8 cellular contexts compared by ENCODE assay signal in the genomic region with DNA sequence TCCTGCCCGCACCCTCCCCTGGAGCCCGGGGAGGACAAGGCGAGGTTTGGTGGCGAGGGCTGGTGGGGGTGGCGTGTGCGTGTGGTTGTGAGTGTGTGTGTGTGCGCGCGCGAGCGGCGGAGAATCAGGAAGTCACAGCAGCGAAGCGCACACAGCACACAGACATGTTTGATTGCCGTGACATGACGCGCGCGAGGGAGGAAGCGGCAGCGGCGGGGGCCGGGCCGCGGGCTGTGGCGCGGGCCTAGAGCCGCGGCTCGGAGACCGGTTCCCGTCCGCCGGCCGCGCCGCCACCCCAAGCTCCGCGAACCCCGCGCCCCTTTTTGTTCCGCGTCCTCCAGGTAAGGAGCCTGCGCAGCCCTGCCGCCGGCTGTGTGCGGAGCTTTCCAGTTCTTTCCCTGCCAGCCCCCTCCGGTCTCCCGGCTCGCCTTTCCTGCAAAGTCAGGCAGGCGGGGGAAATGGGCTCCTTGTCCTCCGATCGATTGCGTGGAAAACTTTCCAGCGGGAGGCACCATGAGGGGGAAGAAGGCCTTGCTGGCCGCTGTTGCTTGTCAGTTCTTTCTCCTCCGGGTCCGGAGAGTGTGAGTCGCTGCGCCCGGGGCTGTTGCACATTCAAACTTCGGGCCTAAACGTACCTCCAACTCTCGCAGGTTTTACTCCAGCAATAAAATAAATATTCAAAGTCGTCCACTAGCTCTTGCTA. TPM values are rescaled to one million over a fixed set of nuclear protein-coding genes. Genes with fewer than 3 reads are reported as not detected.
A peak's percentile ranks its signal among the peaks of the same experiment; 100 is the strongest.
DNase-seq lines count a peak whose midpoint lies in the region; ATAC-seq, FAIRE-seq and TF ChIP-seq lines count a peak whose summit lies in the region.

No MANE protein-coding gene starts in this region.

- peaks cover 0 to 27% (median 0%) of the 10 kb centered on the region in 3 donors for H3K36me3 Mint-ChIP-seq in CD8-positive, alpha-beta memory T cell
- peaks cover 4% of the 10 kb centered on the region for H3K36me3 Mint-ChIP-seq in activated naive CD8-positive, alpha-beta T cell treated with anti-CD3 and anti-CD28 coated beads, Interleukin-2, amount 10 ng/mL, durations not matched to agents 7 days and 5 days

- 0 to 1% (median 1%) methylated on average over 56 to 65 of the region's 65 CpGs for WGBS in ovary, 3 donors
- under 1% methylated on average over 65 of the region's 65 CpGs for WGBS in thymus

- no peaks in the 10 kb centered on the region for H3K36me3 ChIP-seq in CD8-positive, alpha-beta memory T cell (ENCODE audit: insufficient read depth, low read length)
- H3K36me3 ChIP-seq in ovary (no peaks in the 10 kb centered on the region), thymus (ENCODE audit: control insufficient read depth, insufficient read depth) (no peaks in the 10 kb centered on the region)

- peak overlapping the region; percentile 92 for H3K4me3 ChIP-seq in CD8-positive, alpha-beta memory T cell (ENCODE audit: low read length)
- H3K4me3 ChIP-seq in ovary (peak overlapping the region; percentile 69), thymus (ENCODE audit: low read length) (peak overlapping the region; percentile 68)

- CTCF ChIA-PET in CD8-positive, alpha-beta memory T cell (lab: Charles Lee): interaction anchor here (0.9 to 1.5 kb wide), 3 partner anchors 12 to 37 kb away, joined by 3 to 11 read pairs (median 4); no protein-coding TSS in a partner anchor

- peak overlapping the region; percentile 91 for H3K27ac ChIP-seq in CD8-positive, alpha-beta memory T cell (ENCODE audit: low read depth, low read length)
- H3K27ac ChIP-seq in ovary: peak overlapping the region; percentile 85 to 98
- H3K27ac ChIP-seq in thymus (ENCODE audit: low read depth): peak overlapping the region; percentile 97

- H3K9me3 Mint-ChIP-seq in CD8-positive, alpha-beta memory T cell: peaks cover 0 to 3% (median 2%) of the 10 kb centered on the region in 5 donors
- no peaks in the 10 kb centered on the region for H3K9me3 Mint-ChIP-seq in activated naive CD8-positive, alpha-beta T cell treated with anti-CD3 and anti-CD28 coated beads, Interleukin-2, amount 10 ng/mL, durations not matched to agents 7 days and 5 days

- FAIRE-seq in HTR-8/SVneo (lab: Jason Lieb, UNC): peak; percentile 13

- no peak for TF ChIP-seq EP300 in ovary (IDR thresholded peaks at IDR 0.05)

- H3K27me3 Mint-ChIP-seq in CD8-positive, alpha-beta memory T cell: peaks cover 0 to 4% of the 10 kb centered on the region in 2 donors
- no peaks in the 10 kb centered on the region for H3K27me3 Mint-ChIP-seq in activated naive CD8-positive, alpha-beta T cell treated with anti-CD3 and anti-CD28 coated beads, Interleukin-2, amount 10 ng/mL, durations not matched to agents 7 days and 5 days

- H3K4me1 ChIP-seq in CD8-positive, alpha-beta memory T cell (ENCODE audit: insufficient read depth, low read length): peaks cover 44% of the 10 kb centered on the region
- H3K4me1 ChIP-seq in ovary (ENCODE audit: insufficient read depth): peaks cover 6% of the 10 kb centered on the region
- peaks cover 14% of the 10 kb centered on the region for H3K4me1 ChIP-seq in thymus (ENCODE audit: control insufficient read depth, insufficient read depth, low read length)

- peak overlapping the region; percentile 96 to 100 (median 99) for H3K4me3 Mint-ChIP-seq in CD8-positive, alpha-beta memory T cell
- peak overlapping the region; percentile 95 for H3K4me3 Mint-ChIP-seq in activated naive CD8-positive, alpha-beta T cell treated with anti-CD3 and anti-CD28 coated beads, Interleukin-2, amount 10 ng/mL, durations not matched to agents 7 days and 5 days

- no peak for TF ChIP-seq CTCF in ovary (IDR thresholded peaks at IDR 0.05)

- peak; percentile 63 for TF ChIP-seq POLR2A in ovary (IDR thresholded peaks at IDR 0.05)

- intact Hi-C loops in Right ventricle myocardium inferior (cut with DNase I) (loop anchor here (5.0 to 10.0 kb wide), 4 partner anchors 35 to 827 kb away; a partner anchor contains a TSS), ovary (cut with DNase I) (loop anchor here in 2 of 4 donors (5.0 to 10.0 kb wide), 3 partner anchors 107 to 820 kb away; no protein-coding TSS in a partner anchor)

- peak; percentile 75 to 92 (median 87) for DNase-seq in CD8-positive, alpha-beta memory T cell
- DNase-seq in HTR-8/SVneo (ENCODE audit: insufficient read length, low spot score): peak; percentile 26
- peak; percentile 83 for DNase-seq in activated naive CD8-positive, alpha-beta T cell treated with anti-CD3 and anti-CD28 coated beads, Interleukin-2, amount 10 ng/mL, durations not matched to agents 7 days and 5 days
- DNase-seq in Right ventricle myocardium inferior (ENCODE audit: missing footprints): peak; percentile 94
- DNase-seq in ovary: peak; percentile 69 to 80 (median 77)

- peak; percentile 24 for ATAC-seq in GM19463 (IDR thresholded peaks at IDR 0.05; ENCODE audit: unreplicated experiment)
- peak; percentile 7 for ATAC-seq in SK-N-SH treated with all-trans-retinoic acid at 6 μM for 48 hours
- ATAC-seq in activated naive CD8-positive, alpha-beta T cell treated with anti-CD3 and anti-CD28 coated beads, Interleukin-2, amount 10 ng/mL, durations not matched to agents 7 days and 5 days (ENCODE audit: low read depth): peak; percentile 29
- ATAC-seq in Right ventricle myocardium inferior: peak; percentile 45

- peak overlapping the region; percentile 95 to 100 (median 98) for H3K27ac Mint-ChIP-seq in CD8-positive, alpha-beta memory T cell
- peak overlapping the region; percentile 99 for H3K27ac Mint-ChIP-seq in activated naive CD8-positive, alpha-beta T cell treated with anti-CD3 and anti-CD28 coated beads, Interleukin-2, amount 10 ng/mL, durations not matched to agents 7 days and 5 days

- H3K27me3 ChIP-seq in CD8-positive, alpha-beta memory T cell (ENCODE audit: insufficient read depth, low read length, poor library complexity, severe bottlenecking): no peaks in the 10 kb centered on the region
- H3K27me3 ChIP-seq in ovary (no peaks in the 10 kb centered on the region), thymus (ENCODE audit: control insufficient read depth, insufficient read depth) (peaks cover 23% of the 10 kb centered on the region)

- H3K9me3 ChIP-seq in CD8-positive, alpha-beta memory T cell (ENCODE audit: low read length): no peaks in the 10 kb centered on the region
- H3K9me3 ChIP-seq in ovary: no peaks in the 10 kb centered on the region
- H3K9me3 ChIP-seq in thymus (ENCODE audit: control insufficient read depth): no peaks in the 10 kb centered on the region

- H3K4me1 Mint-ChIP-seq in CD8-positive, alpha-beta memory T cell: peaks cover 52 to 62% (median 56%) of the 10 kb centered on the region in 3 donors
- peaks cover 48% of the 10 kb centered on the region for H3K4me1 Mint-ChIP-seq in activated naive CD8-positive, alpha-beta T cell treated with anti-CD3 and anti-CD28 coated beads, Interleukin-2, amount 10 ng/mL, durations not matched to agents 7 days and 5 days

- POLR2A ChIA-PET in CD8-positive, alpha-beta memory T cell (lab: Charles Lee): interaction anchor here (3.9 to 4.8 kb wide), 2 partner anchors 9 to 38 kb away, joined by 28 to 44 read pairs; no protein-coding TSS in a partner anchor
- POLR2A ChIA-PET in activated naive CD8-positive, alpha-beta T cell treated with anti-CD3 and anti-CD28 coated beads, Interleukin-2, amount 10 ng/mL, durations not matched to agents 7 days and 5 days (lab: Charles Lee): interaction anchor here (0.7 to 5.2 kb wide), 10 partner anchors 10 to 826 kb away, joined by 3 to 29 read pairs (median 4); no protein-coding TSS in a partner anchor

TF ChIP-seq in SK-N-SH treated with all-trans-retinoic acid at 6 μM for 48 hours, 23 proteins besides CTCF, POLR2A, EP300 and RAD21 (continues in another document):
- TF ChIP-seq OSR1 (CRISPR knock-in tag; IDR thresholded peaks at IDR 0.05) (no peak), PPARA (CRISPR knock-in tag; IDR thresholded peaks at IDR 0.05; ENCODE audit: borderline replicate concordance) (no peak), SNAI2 (CRISPR knock-in tag; IDR thresholded peaks at IDR 0.05) (no peak), ARNTL (CRISPR knock-in tag; IDR thresholded peaks at IDR 0.05; ENCODE audit: borderline replicate concordance, low read depth) (no peak), RARB (CRISPR knock-in tag; IDR thresholded peaks at IDR 0.05) (no peak), ZNF70 (CRISPR knock-in tag; IDR thresholded peaks at IDR 0.05) (no peak)
- TF ChIP-seq, protein P1, sequence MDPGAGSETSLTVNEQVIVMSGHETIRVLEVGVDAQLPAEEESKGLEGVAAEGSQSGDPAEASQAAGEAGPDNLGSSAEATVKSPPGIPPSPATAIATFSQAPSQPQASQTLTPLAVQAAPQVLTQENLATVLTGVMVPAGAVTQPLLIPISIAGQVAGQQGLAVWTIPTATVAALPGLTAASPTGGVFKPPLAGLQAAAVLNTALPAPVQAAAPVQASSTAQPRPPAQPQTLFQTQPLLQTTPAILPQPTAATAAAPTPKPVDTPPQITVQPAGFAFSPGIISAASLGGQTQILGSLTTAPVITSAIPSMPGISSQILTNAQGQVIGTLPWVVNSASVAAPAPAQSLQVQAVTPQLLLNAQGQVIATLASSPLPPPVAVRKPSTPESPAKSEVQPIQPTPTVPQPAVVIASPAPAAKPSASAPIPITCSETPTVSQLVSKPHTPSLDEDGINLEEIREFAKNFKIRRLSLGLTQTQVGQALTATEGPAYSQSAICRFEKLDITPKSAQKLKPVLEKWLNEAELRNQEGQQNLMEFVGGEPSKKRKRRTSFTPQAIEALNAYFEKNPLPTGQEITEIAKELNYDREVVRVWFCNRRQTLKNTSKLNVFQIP (CRISPR knock-in tag; IDR thresholded peaks at IDR 0.05; ENCODE audit: borderline replicate concordance, low read depth): no peak
- TF ChIP-seq, protein P2, sequence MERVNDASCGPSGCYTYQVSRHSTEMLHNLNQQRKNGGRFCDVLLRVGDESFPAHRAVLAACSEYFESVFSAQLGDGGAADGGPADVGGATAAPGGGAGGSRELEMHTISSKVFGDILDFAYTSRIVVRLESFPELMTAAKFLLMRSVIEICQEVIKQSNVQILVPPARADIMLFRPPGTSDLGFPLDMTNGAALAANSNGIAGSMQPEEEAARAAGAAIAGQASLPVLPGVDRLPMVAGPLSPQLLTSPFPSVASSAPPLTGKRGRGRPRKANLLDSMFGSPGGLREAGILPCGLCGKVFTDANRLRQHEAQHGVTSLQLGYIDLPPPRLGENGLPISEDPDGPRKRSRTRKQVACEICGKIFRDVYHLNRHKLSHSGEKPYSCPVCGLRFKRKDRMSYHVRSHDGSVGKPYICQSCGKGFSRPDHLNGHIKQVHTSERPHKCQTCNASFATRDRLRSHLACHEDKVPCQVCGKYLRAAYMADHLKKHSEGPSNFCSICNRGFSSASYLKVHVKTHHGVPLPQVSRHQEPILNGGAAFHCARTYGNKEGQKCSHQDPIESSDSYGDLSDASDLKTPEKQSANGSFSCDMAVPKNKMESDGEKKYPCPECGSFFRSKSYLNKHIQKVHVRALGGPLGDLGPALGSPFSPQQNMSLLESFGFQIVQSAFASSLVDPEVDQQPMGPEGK (CRISPR knock-in tag; IDR thresholded peaks at IDR 0.05; ENCODE audit: borderline replicate concordance): no peak

RNA-seq across cellular contexts. Expression of a gene that starts 2.5 kb away (rescaled TPM):
- total RNA-seq in CD8-positive, alpha-beta memory T cell: 100 to 1,000 TPM; 145 to 156 TPM
- polyA plus RNA-seq in CD8-positive, alpha-beta memory T cell: 56.7 TPM
- total RNA-seq in activated naive CD8-positive, alpha-beta T cell treated with anti-CD3 and anti-CD28 coated beads, Interleukin-2, amount 10 ng/mL, durations not matched to agents 7 days and 5 days: 100 to 1,000 TPM; 285 to 293 TPM
- total RNA-seq in Right ventricle myocardium inferior: 98.4 TPM
- total RNA-seq in ovary: 100 to 1,000 TPM; 153 to 404 (median 199) TPM
- 100 to 1,000 TPM; 108 to 270 TPM for polyA plus RNA-seq in ovary
- 79.4 TPM for polyA plus RNA-seq in thymus

Comparison
In these comparisons a context has a peak if more than half of its experiments do, and no peak if none do; other contexts are left out.
1. Peak in every context shown above with its lines: DNase-seq, ATAC-seq, H3K4me3 ChIP-seq and H3K27ac ChIP-seq.
2. DNase-seq: peak in every context shown above with its lines; median percentile 94 in Right ventricle myocardium inferior; 87 in CD8-positive, alpha-beta memory T cell; 83 in activated naive CD8-positive, alpha-beta T cell treated with anti-CD3 and anti-CD28 coated beads, Interleukin-2, amount 10 ng/mL, durations not matched to agents 7 days and 5 days; 77 in ovary; 26 in HTR-8/SVneo.